16 cellular contexts compared by ENCODE assay signal in the genomic region with DNA sequence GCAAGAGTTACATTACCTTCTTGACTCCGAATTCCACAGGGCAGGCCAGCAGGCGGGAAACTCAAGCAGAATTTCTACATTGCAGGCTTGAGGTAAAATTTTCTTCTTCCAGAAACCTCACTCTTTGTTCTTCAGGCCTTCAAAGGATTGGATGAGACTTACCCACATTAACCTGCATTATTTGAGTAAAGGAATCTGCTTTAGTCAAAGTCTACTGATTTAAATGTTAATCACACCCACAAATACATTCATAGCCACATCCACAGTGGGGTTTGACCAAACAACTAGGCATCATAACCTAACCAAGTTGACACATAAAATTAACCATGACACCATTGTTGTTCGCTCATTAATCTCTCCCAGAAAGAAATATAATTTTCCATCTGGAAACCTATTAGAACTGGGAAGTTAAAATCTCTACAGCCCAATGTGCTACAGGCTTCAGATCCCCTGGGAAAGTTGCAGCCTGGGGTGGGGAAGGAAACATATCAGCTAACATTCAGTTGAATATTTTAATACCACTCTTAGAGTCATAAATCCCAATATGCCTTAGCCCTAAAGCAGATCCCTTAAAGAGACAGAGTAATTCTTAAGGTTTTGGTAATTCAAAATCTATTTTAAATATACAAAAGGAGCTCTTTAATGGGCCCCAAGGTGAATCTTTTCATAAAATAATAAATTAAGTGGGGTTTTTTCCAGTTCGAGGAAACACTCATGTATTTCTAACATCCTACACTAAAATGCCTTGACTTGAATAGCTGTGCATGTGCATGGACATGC.
DNase-seq lines count a peak whose midpoint lies in the region; ATAC-seq and TF ChIP-seq lines count a peak whose summit lies in the region.
"Had no signal": no experiment of that assay in that cellular context is flagged by ENCODE, and none has a peak within 500 bp of the region (broad histone marks: within the 10 kb centered on the region; RNA-seq: fewer than 3 reads in every experiment).

No MANE protein-coding gene starts in this region.

- intact Hi-C loops in uterus (cut with DNase I; ENCODE audit: low total_unique reads) = no loop called here
- intact Hi-C loops in adrenal gland (cut with DNase I) = no loop called here

- TF ChIP-seq CTCF in osteocyte (IDR thresholded peaks at IDR 0.05) = no peak
- no peak for TF ChIP-seq CTCF in uterus (IDR thresholded peaks at IDR 0.05)
- TF ChIP-seq CTCF in adrenal gland (IDR thresholded peaks at IDR 0.05) = no peak

- H2BK12ac ChIP-seq in mesenchymal stem cell (ENCODE audit: low read length in 2 of 2) = no peak overlapping the region

- H3K36me3 ChIP-seq in mesenchymal stem cell (ENCODE audit: control insufficient read depth in 1 of 2, insufficient read depth in 2 of 2, low read depth in 1 of 2, low read length in 2 of 2) (no peaks in the 10 kb centered on the region), uterus (no peaks in the 10 kb centered on the region), adrenal gland (replicated peaks in 1 of 2) (no peaks in the 10 kb centered on the region)

- H3K79me1 ChIP-seq in mesenchymal stem cell (replicated peaks; ENCODE audit: low read length, poor library complexity, severe bottlenecking) = no peaks in the 10 kb centered on the region

- no peak overlapping the region for H2AFZ ChIP-seq in mesenchymal stem cell (ENCODE audit: low read depth, low read length)

- no peak overlapping the region for H3K4me2 ChIP-seq in mesenchymal stem cell (ENCODE audit: low read length, poor library complexity, severe bottlenecking)

- peak; percentile 17 for DNase-seq in NCI-H2171 treated with DMSO at 0.1 percent for 48 hours (lab: John Stamatoyannopoulos, UW)
- DNase-seq in NCI-H2171 (lab: John Stamatoyannopoulos, UW) = no peak
- no peak for DNase-seq in mesenchymal stem cell
- DNase-seq in osteocyte (ENCODE audit: extremely low spot score, unreplicated experiment) = no peak
- no peak for DNase-seq in uterus
- no peak for DNase-seq in DMS153 (lab: John Stamatoyannopoulos, UW)
- DNase-seq in adrenal gland = no peak
- DNase-seq: 8988T, COR-L47, DMS79 treated with DMSO at 0.1 percent for 48 hours, HCEC 1CT, NCI-H1092, NCI-H1694, SHP77 treated with DMSO at 0.1 percent for 48 hours had no signal

- H3K4me1 ChIP-seq in mesenchymal stem cell (ENCODE audit: control insufficient read depth, insufficient read depth, low read depth, low read length) = peaks cover 6% of the 10 kb centered on the region
- H3K4me1 ChIP-seq in uterus = peaks cover 0 to 6% of the 10 kb centered on the region in 2 donors
- H3K4me1 ChIP-seq in adrenal gland (replicated peaks in 1 of 2) = peaks cover 0 to 5% of the 10 kb centered on the region in 2 donors

- no peak overlapping the region for H3K9ac ChIP-seq in mesenchymal stem cell (ENCODE audit: low read length)

- no peak overlapping the region for H2BK5ac ChIP-seq in mesenchymal stem cell (ENCODE audit: low read depth, low read length, poor library complexity, severe bottlenecking)

- no peak overlapping the region for H3K14ac ChIP-seq in mesenchymal stem cell (ENCODE audit: low read length in 2 of 2)

- H3K9me3 ChIP-seq in mesenchymal stem cell (ENCODE audit: control insufficient read depth, low read length) (no peaks in the 10 kb centered on the region), uterus (no peaks in the 10 kb centered on the region), adrenal gland (replicated peaks in 1 of 3) (no peaks in the 10 kb centered on the region)

- peaks cover 5% of the 10 kb centered on the region for H3K36me3 Mint-ChIP-seq in osteocyte (ENCODE audit: unreplicated experiment)
- H3K36me3 Mint-ChIP-seq: CD14-positive monocyte had no signal

- no peak overlapping the region for H4K8ac ChIP-seq in mesenchymal stem cell (ENCODE audit: low read length)

- no peak overlapping the region for H3K18ac ChIP-seq in mesenchymal stem cell (ENCODE audit: low read depth in 1 of 2, low read length in 2 of 2)

- peaks cover 72% of the 10 kb centered on the region for H3K4me1 Mint-ChIP-seq in osteocyte (ENCODE audit: unreplicated experiment)

- no peak overlapping the region for H3K4me3 Mint-ChIP-seq in osteocyte (ENCODE audit: unreplicated experiment)

- H2BK120ac ChIP-seq in mesenchymal stem cell (ENCODE audit: low read depth, low read length) = no peak overlapping the region

- no peak overlapping the region for H3K23ac ChIP-seq in mesenchymal stem cell (ENCODE audit: low read length in 2 of 2)

- 92% methylated on average over 3 of the region's 4 CpGs for WGBS in mesenchymal stem cell
- 92 to 96% (median 94%) methylated on average over 4 of the region's 4 CpGs for WGBS in adrenal gland, 4 donors

- H3K27me3 ChIP-seq in mesenchymal stem cell (ENCODE audit: control insufficient read depth in 1 of 2, insufficient read depth in 1 of 2, low read length in 2 of 2) (no peaks in the 10 kb centered on the region), uterus (no peaks in the 10 kb centered on the region), adrenal gland (no peaks in the 10 kb centered on the region)

- H3K9me3 Mint-ChIP-seq in osteocyte (ENCODE audit: unreplicated experiment) = peaks cover 6% of the 10 kb centered on the region

- no peak overlapping the region for H2BK15ac ChIP-seq in mesenchymal stem cell (ENCODE audit: low read depth, poor library complexity, severe bottlenecking)

- no peaks in the 10 kb centered on the region for H3K27me3 Mint-ChIP-seq in osteocyte (ENCODE audit: unreplicated experiment)

- no peak for TF ChIP-seq POLR2A in uterus (IDR thresholded peaks at IDR 0.05)
- no peak for TF ChIP-seq POLR2A in adrenal gland (IDR thresholded peaks at IDR 0.05)

- H2AK5ac ChIP-seq in mesenchymal stem cell (ENCODE audit: low read length, severe bottlenecking) = peak overlapping the region; percentile 76

- H3K27ac Mint-ChIP-seq in osteocyte (ENCODE audit: unreplicated experiment) = peak overlapping the region; percentile 17
- H3K27ac Mint-ChIP-seq: CD14-positive monocyte had no signal

- no peak overlapping the region for H3K4me3 ChIP-seq in mesenchymal stem cell (ENCODE audit: insufficient read depth in 1 of 2, low read depth in 1 of 2, low read length in 2 of 2)
- no peak overlapping the region for H3K4me3 ChIP-seq in uterus
- H3K4me3 ChIP-seq in adrenal gland = no peak overlapping the region

- H3K27ac ChIP-seq in mesenchymal stem cell (ENCODE audit: low read length, poor library complexity, severe bottlenecking) = no peak overlapping the region
- H3K27ac ChIP-seq in uterus = peak overlapping the region; percentile 72 to 76
- H3K27ac ChIP-seq in adrenal gland = no peak overlapping the region

- no peak overlapping the region for H4K91ac ChIP-seq in mesenchymal stem cell (ENCODE audit: low read length)

- ATAC-seq in HG02870 (IDR thresholded peaks at IDR 0.05; ENCODE audit: unreplicated experiment) = no peak

- H3K4ac ChIP-seq in mesenchymal stem cell (ENCODE audit: low read depth in 1 of 2, low read length in 2 of 2) = no peak overlapping the region

Comparison
In these comparisons a context has a peak if more than half of its experiments do, and no peak if none do; other contexts are left out.
1. H3K27ac ChIP-seq: peak in uterus (2 of 2); none in mesenchymal stem cell (single experiment) and adrenal gland (0 of 5).